11 cellular contexts compared by ENCODE assay signal in genomic region chr9:16267336-16268036, GRCh38.
A peak's percentile ranks its signal among the peaks of the same experiment; 100 is the strongest.
DNase-seq lines count a peak whose midpoint lies in the region; ATAC-seq, FAIRE-seq and TF ChIP-seq lines count a peak whose summit lies in the region.
"Had no signal": no experiment of that assay in that cellular context is flagged by ENCODE, and none has a peak within 500 bp of the region (broad histone marks: within the 10 kb centered on the region; RNA-seq: fewer than 3 reads in every experiment).

No MANE protein-coding gene starts in this region.

- H3K27me3 ChIP-seq in heart left ventricle = peaks cover 0 to 12% (median 0%) of the 10 kb centered on the region in 9 donors
- no peaks in the 10 kb centered on the region for H3K27me3 ChIP-seq in muscle layer of duodenum (ENCODE audit: low read depth, low read length)
- H3K27me3 ChIP-seq: neutrophil had no signal

- H3K4me1 ChIP-seq in heart left ventricle = peaks cover 0 to 4% (median 0%) of the 10 kb centered on the region in 12 donors
- H3K4me1 ChIP-seq in muscle layer of duodenum (ENCODE audit: control insufficient read depth in 1 of 2, insufficient read depth in 2 of 2, low read length in 2 of 2) = no peaks in the 10 kb centered on the region

- intact Hi-C loops in heart left ventricle (cut with DNase I) = no loop called here
- intact Hi-C loops in cardiac septum (cut with DNase I) = no loop called here

- no peak overlapping the region for H3K27ac Mint-ChIP-seq in T-cell
- H3K27ac Mint-ChIP-seq: CD14-positive monocyte had no signal

- FAIRE-seq in GM19239 (lab: Jason Lieb, UNC) = no peak

- no peaks in the 10 kb centered on the region for H3K9me3 ChIP-seq in heart left ventricle
- H3K9me3 ChIP-seq in muscle layer of duodenum (ENCODE audit: control insufficient read depth in 1 of 2, low read length in 2 of 2) = no peaks in the 10 kb centered on the region
- H3K9me3 ChIP-seq: neutrophil had no signal

- no peaks in the 10 kb centered on the region for H3K4me1 Mint-ChIP-seq in T-cell
- H3K4me1 Mint-ChIP-seq: CD14-positive monocyte had no signal

- H3K9me3 Mint-ChIP-seq in T-cell = no peaks in the 10 kb centered on the region
- H3K9me3 Mint-ChIP-seq: brain had no signal

- no peaks in the 10 kb centered on the region for H3K36me3 Mint-ChIP-seq in T-cell
- H3K36me3 Mint-ChIP-seq: brain, CD14-positive monocyte had no signal

- TF ChIP-seq CTCF in heart left ventricle (IDR thresholded peaks at IDR 0.05) = no peak

- peak in 2 of 4 donors; percentile 24 to 35 for ATAC-seq in heart left ventricle
- no peak for ATAC-seq in T-cell (replicated peaks in 1 of 4)

- CTCF ChIA-PET in T-cell (lab: Charles Lee) = interaction anchor here in 1 of 2 donors (0.6 kb wide), 1 partner anchor 77 kb away, joined by 8 read pairs; no protein-coding TSS in a partner anchor

- H3K27ac ChIP-seq in heart left ventricle (peak overlapping the region in 4 of 12 donors; percentile 26 to 52 (median 33)), muscle layer of duodenum (ENCODE audit: low read length) (no peak overlapping the region)
- H3K27ac ChIP-seq: neutrophil had no signal

- DNase-seq in heart left ventricle (no peak), cardiac septum (ENCODE audit: low spot score) (no peak), dedifferentiated amniotic fluid mesenchymal stem cell (ENCODE audit: extremely low spot score) (peak; percentile 50), HUDEP-2 (lab: John Stamatoyannopoulos, UW; ENCODE audit: unreplicated experiment in 76 of 76) (no peak), GM19239 (ENCODE audit: insufficient read length, low spot score) (no peak), anterior cingulate cortex (lab: John Stamatoyannopoulos, UW) (no peak), T-cell (no peak)

- H3K27me3 Mint-ChIP-seq in T-cell = peaks cover 0 to 6% of the 10 kb centered on the region in 2 donors

- POLR2A ChIA-PET in T-cell (lab: Charles Lee) = no interaction called here

- peak overlapping the region in 1 of 3 donors; percentile 3 for H3K4me3 Mint-ChIP-seq in T-cell
- H3K4me3 Mint-ChIP-seq: brain, CD14-positive monocyte had no signal

- WGBS in heart left ventricle, 4 donors = 56 to 66% (median 61%) methylated on average over 10 of the region's 10 CpGs

- H3K36me3 ChIP-seq in heart left ventricle (no peaks in the 10 kb centered on the region), muscle layer of duodenum (ENCODE audit: control insufficient read depth in 1 of 2, insufficient read depth in 2 of 2, low read length in 2 of 2) (no peaks in the 10 kb centered on the region)
- H3K36me3 ChIP-seq: neutrophil had no signal

- H3K4me3 ChIP-seq in heart left ventricle = peak overlapping the region in 9 of 12 donors; percentile 14 to 53 (median 35)
- peak overlapping the region; percentile 16 to 54 for H3K4me3 ChIP-seq in muscle layer of duodenum (ENCODE audit: low read depth in 1 of 2, low read length in 2 of 2)

- no peak for TF ChIP-seq POLR2A in heart left ventricle (IDR thresholded peaks at IDR 0.05)
